In the genomic region with DNA sequence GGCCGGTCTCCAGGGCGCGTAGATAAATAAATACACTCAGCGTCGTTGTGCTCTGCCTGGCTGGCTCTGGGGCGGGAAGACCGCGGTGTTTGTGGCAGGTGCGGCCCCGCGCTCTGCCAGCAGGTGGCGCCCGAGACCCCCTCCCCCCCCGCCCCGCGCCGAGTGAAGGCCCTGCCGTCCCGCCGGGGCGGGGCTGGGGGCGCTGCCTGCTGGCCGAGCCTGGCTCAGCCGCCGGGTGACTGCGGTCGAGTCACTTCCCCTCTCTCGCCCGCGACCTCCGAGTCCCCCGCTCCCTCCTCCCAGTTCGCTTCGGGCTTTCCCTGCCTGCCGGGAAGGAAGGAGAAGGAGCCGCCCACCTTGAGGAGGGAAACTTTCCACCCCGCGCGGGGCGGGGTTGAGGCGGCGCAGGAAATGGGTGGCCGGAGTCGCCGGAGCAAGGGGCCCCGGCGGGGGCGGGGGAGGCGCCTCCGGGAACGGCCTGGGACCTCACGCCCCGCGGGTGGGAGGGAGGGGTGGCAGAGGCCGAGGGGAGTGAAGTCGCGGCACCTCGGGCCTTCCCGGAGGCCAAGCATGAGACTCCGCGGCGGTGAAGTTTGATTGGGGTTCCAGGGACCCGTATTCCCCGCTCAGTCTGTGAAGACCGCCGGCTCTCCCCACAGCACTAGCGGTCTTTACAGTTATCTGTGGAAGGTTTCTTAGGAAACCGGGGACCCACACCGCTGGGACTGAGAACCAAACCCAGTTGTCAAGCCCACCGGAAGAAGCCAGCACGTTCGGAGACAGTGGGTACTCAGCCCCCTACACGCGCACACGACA, we compare ENCODE assay signal across 1 cellular context.
A peak's percentile ranks its signal among the peaks of the same experiment; 100 is the strongest.
TF ChIP-seq lines count a peak whose summit lies in the region.

No MANE protein-coding gene starts in this region.

TF ChIP-seq in HepG2, 621 proteins besides CTCF, POLR2A, EP300 and RAD21 (continued from another document and continues in another):
- TF ChIP-seq, protein P1, sequence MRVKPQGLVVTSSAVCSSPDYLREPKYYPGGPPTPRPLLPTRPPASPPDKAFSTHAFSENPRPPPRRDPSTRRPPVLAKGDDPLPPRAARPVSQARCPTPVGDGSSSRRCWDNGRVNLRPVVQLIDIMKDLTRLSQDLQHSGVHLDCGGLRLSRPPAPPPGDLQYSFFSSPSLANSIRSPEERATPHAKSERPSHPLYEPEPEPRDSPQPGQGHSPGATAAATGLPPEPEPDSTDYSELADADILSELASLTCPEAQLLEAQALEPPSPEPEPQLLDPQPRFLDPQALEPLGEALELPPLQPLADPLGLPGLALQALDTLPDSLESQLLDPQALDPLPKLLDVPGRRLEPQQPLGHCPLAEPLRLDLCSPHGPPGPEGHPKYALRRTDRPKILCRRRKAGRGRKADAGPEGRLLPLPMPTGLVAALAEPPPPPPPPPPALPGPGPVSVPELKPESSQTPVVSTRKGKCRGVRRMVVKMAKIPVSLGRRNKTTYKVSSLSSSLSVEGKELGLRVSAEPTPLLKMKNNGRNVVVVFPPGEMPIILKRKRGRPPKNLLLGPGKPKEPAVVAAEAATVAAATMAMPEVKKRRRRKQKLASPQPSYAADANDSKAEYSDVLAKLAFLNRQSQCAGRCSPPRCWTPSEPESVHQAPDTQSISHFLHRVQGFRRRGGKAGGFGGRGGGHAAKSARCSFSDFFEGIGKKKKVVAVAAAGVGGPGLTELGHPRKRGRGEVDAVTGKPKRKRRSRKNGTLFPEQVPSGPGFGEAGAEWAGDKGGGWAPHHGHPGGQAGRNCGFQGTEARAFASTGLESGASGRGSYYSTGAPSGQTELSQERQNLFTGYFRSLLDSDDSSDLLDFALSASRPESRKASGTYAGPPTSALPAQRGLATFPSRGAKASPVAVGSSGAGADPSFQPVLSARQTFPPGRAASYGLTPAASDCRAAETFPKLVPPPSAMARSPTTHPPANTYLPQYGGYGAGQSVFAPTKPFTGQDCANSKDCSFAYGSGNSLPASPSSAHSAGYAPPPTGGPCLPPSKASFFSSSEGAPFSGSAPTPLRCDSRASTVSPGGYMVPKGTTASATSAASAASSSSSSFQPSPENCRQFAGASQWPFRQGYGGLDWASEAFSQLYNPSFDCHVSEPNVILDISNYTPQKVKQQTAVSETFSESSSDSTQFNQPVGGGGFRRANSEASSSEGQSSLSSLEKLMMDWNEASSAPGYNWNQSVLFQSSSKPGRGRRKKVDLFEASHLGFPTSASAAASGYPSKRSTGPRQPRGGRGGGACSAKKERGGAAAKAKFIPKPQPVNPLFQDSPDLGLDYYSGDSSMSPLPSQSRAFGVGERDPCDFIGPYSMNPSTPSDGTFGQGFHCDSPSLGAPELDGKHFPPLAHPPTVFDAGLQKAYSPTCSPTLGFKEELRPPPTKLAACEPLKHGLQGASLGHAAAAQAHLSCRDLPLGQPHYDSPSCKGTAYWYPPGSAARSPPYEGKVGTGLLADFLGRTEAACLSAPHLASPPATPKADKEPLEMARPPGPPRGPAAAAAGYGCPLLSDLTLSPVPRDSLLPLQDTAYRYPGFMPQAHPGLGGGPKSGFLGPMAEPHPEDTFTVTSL (CRISPR knock-in tag; IDR thresholded peaks at IDR 0.05; ENCODE audit: borderline replicate concordance): no peak
- TF ChIP-seq ZFY (CRISPR knock-in tag; IDR thresholded peaks at IDR 0.05) (peak; percentile 53), SSRP1 (CRISPR knock-in tag; IDR thresholded peaks at IDR 0.05) (no peak), ZNF382 (CRISPR knock-in tag; IDR thresholded peaks at IDR 0.05; ENCODE audit: borderline replicate concordance) (no peak), NRL (CRISPR knock-in tag; IDR thresholded peaks at IDR 0.05; ENCODE audit: borderline replicate concordance) (no peak), ZNF335 (CRISPR knock-in tag; IDR thresholded peaks at IDR 0.05) (0 out of 2 replicates have a peak, but pooled peaks have one; percentile 56), MIER3 (CRISPR knock-in tag; IDR thresholded peaks at IDR 0.05; ENCODE audit: borderline replicate concordance) (no peak), CAMTA2 (CRISPR knock-in tag; IDR thresholded peaks at IDR 0.05; ENCODE audit: borderline replicate concordance) (no peak), AGO1 (IDR thresholded peaks at IDR 0.05; ENCODE audit: low read depth, low read length, poor library complexity, severe bottlenecking) (peak; percentile 82), SPEN (CRISPR knock-in tag; IDR thresholded peaks at IDR 0.05; ENCODE audit: low read depth) (0 out of 2 replicates have a peak, but pooled peaks have one; percentile 22), RAD51 (IDR thresholded peaks at IDR 0.05; ENCODE audit: borderline replicate concordance) (no peak), FOXJ3 (CRISPR knock-in tag; IDR thresholded peaks at IDR 0.05; ENCODE audit: borderline replicate concordance) (no peak), JDP2 (CRISPR knock-in tag; IDR thresholded peaks at IDR 0.05; ENCODE audit: borderline replicate concordance) (no peak), RARA (CRISPR knock-in tag; IDR thresholded peaks at IDR 0.05) (no peak), CBX1 (IDR thresholded peaks at IDR 0.05; ENCODE audit: low read depth) (no peak), ZKSCAN1 (IDR thresholded peaks at IDR 0.05; ENCODE audit: low read length) (no peak), TCF7L2 (IDR thresholded peaks at IDR 0.05; ENCODE audit: low read depth, low read length) (no peak), ZNF33B (CRISPR knock-in tag; IDR thresholded peaks at IDR 0.05) (no peak), ZBTB7B (CRISPR knock-in tag; IDR thresholded peaks at IDR 0.05) (peak; percentile 18; the same call in 1 of the 2 replicates), ZBTB3 (CRISPR knock-in tag; IDR thresholded peaks at IDR 0.05; ENCODE audit: borderline replicate concordance, low read depth) (no peak), ZKSCAN5 (CRISPR knock-in tag; IDR thresholded peaks at IDR 0.05) (no peak), HDAC6 (IDR thresholded peaks at IDR 0.05; ENCODE audit: low read depth, low read length) (no peak), SOX13 (IDR thresholded peaks at IDR 0.05) (no peak), SOX13 (CRISPR knock-in tag; conservative IDR thresholded peaks at IDR 0.05 in 1 of 2, IDR thresholded peaks at IDR 0.05 in 1 of 2) (no peak), RNF2 (conservative IDR thresholded peaks at IDR 0.05; ENCODE audit: low read depth) (no peak), U2AF2 (IDR thresholded peaks at IDR 0.05; ENCODE audit: low read depth, low read length) (no peak), RXRA (CRISPR knock-in tag; IDR thresholded peaks at IDR 0.05) (peak; percentile 58; the same call in 1 of the 2 replicates), KDM3A (CRISPR knock-in tag; IDR thresholded peaks at IDR 0.05; ENCODE audit: low read depth) (no peak), ZNF724P (CRISPR knock-in tag; IDR thresholded peaks at IDR 0.05; ENCODE audit: borderline replicate concordance) (no peak), ZNF768 (CRISPR knock-in tag; IDR thresholded peaks at IDR 0.05) (no peak), ZBTB20 (CRISPR knock-in tag; IDR thresholded peaks at IDR 0.05; ENCODE audit: borderline replicate concordance, low read depth) (no peak; the same call in 1 of the 2 replicates), ZNF354B (CRISPR knock-in tag; IDR thresholded peaks at IDR 0.05) (no peak), ZEB1 (IDR thresholded peaks at IDR 0.05; ENCODE audit: insufficient replicate concordance, low read depth) (peak; percentile 15), SNAI1 (CRISPR knock-in tag; IDR thresholded peaks at IDR 0.05; ENCODE audit: borderline replicate concordance) (no peak), ZFP62 (CRISPR knock-in tag; IDR thresholded peaks at IDR 0.05) (no peak), SNRNP70 (IDR thresholded peaks at IDR 0.05; ENCODE audit: low read depth, low read length) (no peak), IRF2 (CRISPR knock-in tag; IDR thresholded peaks at IDR 0.05) (no peak), STAG1 (CRISPR knock-in tag; IDR thresholded peaks at IDR 0.05) (peak; percentile 46), NFYB (CRISPR knock-in tag; IDR thresholded peaks at IDR 0.05) (no peak)
- TF ChIP-seq, protein P2, sequence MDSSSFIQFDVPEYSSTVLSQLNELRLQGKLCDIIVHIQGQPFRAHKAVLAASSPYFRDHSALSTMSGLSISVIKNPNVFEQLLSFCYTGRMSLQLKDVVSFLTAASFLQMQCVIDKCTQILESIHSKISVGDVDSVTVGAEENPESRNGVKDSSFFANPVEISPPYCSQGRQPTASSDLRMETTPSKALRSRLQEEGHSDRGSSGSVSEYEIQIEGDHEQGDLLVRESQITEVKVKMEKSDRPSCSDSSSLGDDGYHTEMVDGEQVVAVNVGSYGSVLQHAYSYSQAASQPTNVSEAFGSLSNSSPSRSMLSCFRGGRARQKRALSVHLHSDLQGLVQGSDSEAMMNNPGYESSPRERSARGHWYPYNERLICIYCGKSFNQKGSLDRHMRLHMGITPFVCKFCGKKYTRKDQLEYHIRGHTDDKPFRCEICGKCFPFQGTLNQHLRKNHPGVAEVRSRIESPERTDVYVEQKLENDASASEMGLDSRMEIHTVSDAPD (CRISPR knock-in tag; IDR thresholded peaks at IDR 0.05): no peak
- TF ChIP-seq, protein P3, sequence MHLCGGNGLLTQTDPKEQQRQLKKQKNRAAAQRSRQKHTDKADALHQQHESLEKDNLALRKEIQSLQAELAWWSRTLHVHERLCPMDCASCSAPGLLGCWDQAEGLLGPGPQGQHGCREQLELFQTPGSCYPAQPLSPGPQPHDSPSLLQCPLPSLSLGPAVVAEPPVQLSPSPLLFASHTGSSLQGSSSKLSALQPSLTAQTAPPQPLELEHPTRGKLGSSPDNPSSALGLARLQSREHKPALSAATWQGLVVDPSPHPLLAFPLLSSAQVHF (CRISPR knock-in tag; IDR thresholded peaks at IDR 0.05): no peak
- TF ChIP-seq, protein P4, sequence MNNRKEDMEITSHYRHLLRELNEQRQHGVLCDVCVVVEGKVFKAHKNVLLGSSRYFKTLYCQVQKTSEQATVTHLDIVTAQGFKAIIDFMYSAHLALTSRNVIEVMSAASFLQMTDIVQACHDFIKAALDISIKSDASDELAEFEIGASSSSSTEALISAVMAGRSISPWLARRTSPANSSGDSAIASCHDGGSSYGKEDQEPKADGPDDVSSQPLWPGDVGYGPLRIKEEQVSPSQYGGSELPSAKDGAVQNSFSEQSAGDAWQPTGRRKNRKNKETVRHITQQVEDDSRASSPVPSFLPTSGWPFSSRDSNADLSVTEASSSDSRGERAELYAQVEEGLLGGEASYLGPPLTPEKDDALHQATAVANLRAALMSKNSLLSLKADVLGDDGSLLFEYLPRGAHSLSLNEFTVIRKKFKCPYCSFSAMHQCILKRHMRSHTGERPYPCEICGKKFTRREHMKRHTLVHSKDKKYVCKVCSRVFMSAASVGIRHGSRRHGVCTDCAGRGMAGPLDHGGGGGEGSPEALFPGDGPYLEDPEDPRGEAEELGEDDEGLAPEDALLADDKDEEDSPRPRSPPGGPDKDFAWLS (CRISPR knock-in tag; IDR thresholded peaks at IDR 0.05; ENCODE audit: borderline replicate concordance): no peak
- TF ChIP-seq, protein P5, sequence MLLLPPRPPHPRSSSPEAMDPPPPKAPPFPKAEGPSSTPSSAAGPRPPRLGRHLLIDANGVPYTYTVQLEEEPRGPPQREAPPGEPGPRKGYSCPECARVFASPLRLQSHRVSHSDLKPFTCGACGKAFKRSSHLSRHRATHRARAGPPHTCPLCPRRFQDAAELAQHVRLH (CRISPR knock-in tag; IDR thresholded peaks at IDR 0.05; ENCODE audit: borderline replicate concordance, low read depth): no peak
- TF ChIP-seq, protein P6, sequence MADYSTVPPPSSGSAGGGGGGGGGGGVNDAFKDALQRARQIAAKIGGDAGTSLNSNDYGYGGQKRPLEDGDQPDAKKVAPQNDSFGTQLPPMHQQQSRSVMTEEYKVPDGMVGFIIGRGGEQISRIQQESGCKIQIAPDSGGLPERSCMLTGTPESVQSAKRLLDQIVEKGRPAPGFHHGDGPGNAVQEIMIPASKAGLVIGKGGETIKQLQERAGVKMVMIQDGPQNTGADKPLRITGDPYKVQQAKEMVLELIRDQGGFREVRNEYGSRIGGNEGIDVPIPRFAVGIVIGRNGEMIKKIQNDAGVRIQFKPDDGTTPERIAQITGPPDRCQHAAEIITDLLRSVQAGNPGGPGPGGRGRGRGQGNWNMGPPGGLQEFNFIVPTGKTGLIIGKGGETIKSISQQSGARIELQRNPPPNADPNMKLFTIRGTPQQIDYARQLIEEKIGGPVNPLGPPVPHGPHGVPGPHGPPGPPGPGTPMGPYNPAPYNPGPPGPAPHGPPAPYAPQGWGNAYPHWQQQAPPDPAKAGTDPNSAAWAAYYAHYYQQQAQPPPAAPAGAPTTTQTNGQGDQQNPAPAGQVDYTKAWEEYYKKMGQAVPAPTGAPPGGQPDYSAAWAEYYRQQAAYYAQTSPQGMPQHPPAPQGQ (CRISPR knock-in tag; IDR thresholded peaks at IDR 0.05; ENCODE audit: borderline replicate concordance): no peak
- TF ChIP-seq, protein P7, sequence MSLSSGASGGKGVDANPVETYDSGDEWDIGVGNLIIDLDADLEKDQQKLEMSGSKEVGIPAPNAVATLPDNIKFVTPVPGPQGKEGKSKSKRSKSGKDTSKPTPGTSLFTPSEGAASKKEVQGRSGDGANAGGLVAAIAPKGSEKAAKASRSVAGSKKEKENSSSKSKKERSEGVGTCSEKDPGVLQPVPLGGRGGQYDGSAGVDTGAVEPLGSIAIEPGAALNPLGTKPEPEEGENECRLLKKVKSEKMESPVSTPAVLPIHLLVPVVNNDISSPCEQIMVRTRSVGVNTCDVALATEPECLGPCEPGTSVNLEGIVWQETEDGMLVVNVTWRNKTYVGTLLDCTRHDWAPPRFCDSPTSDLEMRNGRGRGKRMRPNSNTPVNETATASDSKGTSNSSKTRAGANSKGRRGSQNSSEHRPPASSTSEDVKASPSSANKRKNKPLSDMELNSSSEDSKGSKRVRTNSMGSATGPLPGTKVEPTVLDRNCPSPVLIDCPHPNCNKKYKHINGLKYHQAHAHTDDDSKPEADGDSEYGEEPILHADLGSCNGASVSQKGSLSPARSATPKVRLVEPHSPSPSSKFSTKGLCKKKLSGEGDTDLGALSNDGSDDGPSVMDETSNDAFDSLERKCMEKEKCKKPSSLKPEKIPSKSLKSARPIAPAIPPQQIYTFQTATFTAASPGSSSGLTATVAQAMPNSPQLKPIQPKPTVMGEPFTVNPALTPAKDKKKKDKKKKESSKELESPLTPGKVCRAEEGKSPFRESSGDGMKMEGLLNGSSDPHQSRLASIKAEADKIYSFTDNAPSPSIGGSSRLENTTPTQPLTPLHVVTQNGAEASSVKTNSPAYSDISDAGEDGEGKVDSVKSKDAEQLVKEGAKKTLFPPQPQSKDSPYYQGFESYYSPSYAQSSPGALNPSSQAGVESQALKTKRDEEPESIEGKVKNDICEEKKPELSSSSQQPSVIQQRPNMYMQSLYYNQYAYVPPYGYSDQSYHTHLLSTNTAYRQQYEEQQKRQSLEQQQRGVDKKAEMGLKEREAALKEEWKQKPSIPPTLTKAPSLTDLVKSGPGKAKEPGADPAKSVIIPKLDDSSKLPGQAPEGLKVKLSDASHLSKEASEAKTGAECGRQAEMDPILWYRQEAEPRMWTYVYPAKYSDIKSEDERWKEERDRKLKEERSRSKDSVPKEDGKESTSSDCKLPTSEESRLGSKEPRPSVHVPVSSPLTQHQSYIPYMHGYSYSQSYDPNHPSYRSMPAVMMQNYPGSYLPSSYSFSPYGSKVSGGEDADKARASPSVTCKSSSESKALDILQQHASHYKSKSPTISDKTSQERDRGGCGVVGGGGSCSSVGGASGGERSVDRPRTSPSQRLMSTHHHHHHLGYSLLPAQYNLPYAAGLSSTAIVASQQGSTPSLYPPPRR (CRISPR knock-in tag; IDR thresholded peaks at IDR 0.05; ENCODE audit: borderline replicate concordance): no peak; the same call in 1 of the 2 replicates
- TF ChIP-seq, protein P8, sequence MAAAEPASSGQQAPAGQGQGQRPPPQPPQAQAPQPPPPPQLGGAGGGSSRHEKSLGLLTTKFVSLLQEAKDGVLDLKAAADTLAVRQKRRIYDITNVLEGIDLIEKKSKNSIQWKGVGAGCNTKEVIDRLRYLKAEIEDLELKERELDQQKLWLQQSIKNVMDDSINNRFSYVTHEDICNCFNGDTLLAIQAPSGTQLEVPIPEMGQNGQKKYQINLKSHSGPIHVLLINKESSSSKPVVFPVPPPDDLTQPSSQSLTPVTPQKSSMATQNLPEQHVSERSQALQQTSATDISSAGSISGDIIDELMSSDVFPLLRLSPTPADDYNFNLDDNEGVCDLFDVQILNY (CRISPR knock-in tag; conservative IDR thresholded peaks at IDR 0.05): no peak
